29 cellular contexts compared by ENCODE assay signal in genomic region chr14:101591582-101591981, GRCh38. TPM values are rescaled to one million over a fixed set of nuclear protein-coding genes. Genes with fewer than 3 reads are reported as not detected.
"Had no signal": no experiment of that assay in that cellular context is flagged by ENCODE, and none has a peak within 500 bp of the region (broad histone marks: within the 10 kb centered on the region; RNA-seq: fewer than 3 reads in every experiment).

No MANE protein-coding gene starts in this region.

- H3K9me3 Mint-ChIP-seq: type B pancreatic cell had no signal

- H3K4me3 ChIP-seq: left lung, lower lobe of right lung, ovary, right atrium auricular region, right lobe of liver, smooth muscle cell, tibial nerve, uterus had no signal

- DNase-seq: hippocampal formation; immature natural killer cell; lower lobe of right lung; mammary epithelial cell; mesenchymal stem cell; occipital lobe; stimulated activated CD4-positive, alpha-beta T cell treated with anti-CD3 and anti-CD28 coated beads, Interleukin-12 subunit alpha, Interleukin-12 subunit beta, amount 100 ng/mL, for 4 hours; stimulated activated CD4-positive, alpha-beta T cell treated with anti-CD3 and anti-CD28 coated beads, Interleukin-15, amount 100 ng/mL, for 24 hours; stimulated activated CD4-positive, alpha-beta T cell treated with anti-CD3 and anti-CD28 coated beads, Interleukin-2, amount 100 ng/mL, for 24 hours; stimulated activated CD4-positive, alpha-beta T cell treated with anti-CD3 and anti-CD28 coated beads, Interleukin-4, amount 100 ng/mL, for 1 hour; stimulated activated naive CD4-positive, alpha-beta T cell; substantia nigra; uterus had no signal

- H3K36me3 Mint-ChIP-seq: immature natural killer cell; naive thymus-derived CD8-positive, alpha-beta T cell; type B pancreatic cell had no signal

- ATAC-seq: left colon; left lung; lower lobe of right lung; naive thymus-derived CD8-positive, alpha-beta T cell had no signal

- H3K9me3 ChIP-seq: left lung, lower lobe of right lung, neutrophil, ovary, right lobe of liver, tibial nerve, uterus had no signal

- H3K4me1 ChIP-seq: right atrium auricular region, right lobe of liver, tibial nerve, uterus had no signal

- H3K27ac Mint-ChIP-seq: nephron; progenitor cell of endocrine pancreas; stimulated activated naive CD8-positive, alpha-beta T cell treated with anti-CD3 and anti-CD28 coated beads, Interleukin-15, Interleukin-2, amounts not matched to agents 100 ng/mL and 50 ng/mL, for 24 hours; type B pancreatic cell had no signal

- H3K36me3 ChIP-seq: left lung, lower lobe of right lung, neutrophil, ovary, right atrium auricular region, right lobe of liver, tibial nerve, uterus had no signal

- H3K27me3 ChIP-seq: left lung, neutrophil, ovary, right atrium auricular region, right lobe of liver, tibial nerve, uterus had no signal

- H3K27ac ChIP-seq: left lung, lower lobe of right lung, neutrophil, ovary, right atrium auricular region, right lobe of liver, tibial nerve, uterus had no signal

- H3K4me3 Mint-ChIP-seq: immature natural killer cell; naive thymus-derived CD8-positive, alpha-beta T cell; nephron; neural crest cell; stimulated activated naive CD8-positive, alpha-beta T cell treated with anti-CD3 and anti-CD28 coated beads, Interleukin-15, Interleukin-2, amounts not matched to agents 100 ng/mL and 50 ng/mL, for 24 hours; type B pancreatic cell had no signal

- H3K27me3 Mint-ChIP-seq: naive thymus-derived CD8-positive, alpha-beta T cell; stimulated activated naive CD8-positive, alpha-beta T cell treated with anti-CD3 and anti-CD28 coated beads, Interleukin-15, Interleukin-2, amounts not matched to agents 100 ng/mL and 50 ng/mL, for 24 hours had no signal

RNA-seq across cellular contexts. Expression of gene DIO3, which starts 30.3 kb away (rescaled TPM):
- total RNA-seq: mammary epithelial cell; naive thymus-derived CD8-positive, alpha-beta T cell; occipital lobe; pulmonary artery endothelial cell; renal cortical epithelial cell had no signal
- polyA plus RNA-seq: immature natural killer cell; mammary epithelial cell; naive thymus-derived CD8-positive, alpha-beta T cell had no signal
